ENCODE assay signal across 17 cellular contexts in the genomic region with DNA sequence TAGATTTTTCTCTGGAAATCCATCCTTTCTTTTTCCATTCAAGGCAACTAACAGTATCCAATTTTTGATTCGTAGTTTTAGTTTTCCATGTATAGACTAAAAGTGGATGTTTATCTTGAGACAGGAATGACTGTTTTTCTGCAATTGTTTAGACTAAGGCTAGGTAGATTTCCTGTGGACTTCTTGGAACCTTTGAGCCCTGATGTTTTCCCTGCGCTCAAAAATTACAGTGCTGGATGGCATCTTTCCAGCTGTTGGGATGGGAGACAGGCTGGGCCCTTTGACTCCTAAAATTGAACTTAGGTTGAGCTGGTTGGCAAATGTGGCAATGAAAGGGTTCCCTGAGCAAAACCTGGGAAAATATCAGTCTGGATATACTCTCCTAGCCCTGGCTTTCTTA.
DNase-seq lines count a peak whose midpoint lies in the region; ATAC-seq and TF ChIP-seq lines count a peak whose summit lies in the region.
"Had no signal": no experiment of that assay in that cellular context is flagged by ENCODE, and none has a peak within 500 bp of the region (broad histone marks: within the 10 kb centered on the region; RNA-seq: fewer than 3 reads in every experiment).

No MANE protein-coding gene starts in this region.

- H3K4me1 Mint-ChIP-seq in activated naive CD4-positive, alpha-beta T cell treated with anti-CD3 and anti-CD28 coated beads for 36 hours (ENCODE audit: low read depth), result peaks cover 88% of the 10 kb centered on the region
- H3K4me1 Mint-ChIP-seq in activated CD8-positive, alpha-beta T cell treated with anti-CD3 and anti-CD28 coated beads for 36 hours (ENCODE audit: low read depth), result peaks cover 92% of the 10 kb centered on the region
- peaks cover 55 to 70% of the 10 kb centered on the region in 2 donors for H3K4me1 Mint-ChIP-seq in stimulated activated naive B cell treated with anti-CD40 and anti-IgM and Interleukin-4, amounts not matched to agents 10 μg/mL and 1 μg/mL and 100 μg/mL, for 72 hours

- H3K9me3 Mint-ChIP-seq in activated naive CD4-positive, alpha-beta T cell treated with anti-CD3 and anti-CD28 coated beads for 36 hours, result peaks cover 4% of the 10 kb centered on the region
- H3K9me3 Mint-ChIP-seq in activated naive CD4-positive, alpha-beta T cell treated with anti-CD3 and anti-CD28 coated beads, Interleukin-2, amount 50 U/mL, for 72 hours, result peaks cover 3 to 4% of the 10 kb centered on the region in 2 donors
- peaks cover 10% of the 10 kb centered on the region for H3K9me3 Mint-ChIP-seq in activated CD8-positive, alpha-beta T cell treated with anti-CD3 and anti-CD28 coated beads for 36 hours
- no peaks in the 10 kb centered on the region for H3K9me3 Mint-ChIP-seq in stimulated activated naive B cell treated with anti-CD40 and anti-IgM and Interleukin-4, amounts not matched to agents 10 μg/mL and 1 μg/mL and 100 μg/mL, for 72 hours
- H3K9me3 Mint-ChIP-seq: dendritic cell treated with granulocyte-macrophage colony-stimulating factor and Interleukin-4, amounts not matched to agents 40 ng/mL and 50 ng/mL, for 4 days had no signal

- POLR2A ChIA-PET in activated CD8-positive, alpha-beta T cell treated with anti-CD3 and anti-CD28 coated beads for 36 hours (lab: Charles Lee), result interaction anchor here (0.8 to 9.2 kb wide), 10 partner anchors 13 to 181 kb away, joined by 3 to 141 read pairs (median 6); no protein-coding TSS in a partner anchor

- peak overlapping the region; percentile 36 for H3K27ac ChIP-seq in epithelial cell of prostate
- H3K27ac ChIP-seq: HL-60 had no signal

- no peak for DNase-seq in activated naive CD4-positive, alpha-beta T cell treated with anti-CD3 and anti-CD28 coated beads for 36 hours
- DNase-seq in activated naive CD4-positive, alpha-beta T cell treated with anti-CD3 and anti-CD28 coated beads, Interleukin-2, amount 50 U/mL, for 72 hours (ENCODE audit: low spot score in 2 of 2), result no peak
- no peak for DNase-seq in activated CD8-positive, alpha-beta T cell treated with anti-CD3 and anti-CD28 coated beads for 36 hours
- no peak for DNase-seq in epithelial cell of prostate (ENCODE audit: low read depth, low spot score)
- no peak for DNase-seq in stimulated activated naive B cell treated with anti-CD40 and anti-IgM and Interleukin-4, amounts not matched to agents 10 μg/mL and 1 μg/mL and 100 μg/mL, for 72 hours
- DNase-seq in RPMI8226, result no peak
- DNase-seq in NCI-H510A treated with DMSO at 0.1 percent for 48 hours (lab: John Stamatoyannopoulos, UW), result no peak
- no peak for DNase-seq in NCI-H1930 (lab: John Stamatoyannopoulos, UW)
- DNase-seq: activated CD4-positive, alpha-beta T cell treated with anti-CD3 and anti-CD28 coated beads, Interleukin-2, amount 50 U/mL, for 4 hours; COR-L47; H7; head of caudate nucleus; NCI-H526 treated with DMSO at 0.1 percent for 48 hours had no signal

- ATAC-seq in activated naive CD4-positive, alpha-beta T cell treated with anti-CD3 and anti-CD28 coated beads, Interleukin-2, amount 50 U/mL, for 72 hours, result no peak
- ATAC-seq in activated CD8-positive, alpha-beta T cell treated with anti-CD3 and anti-CD28 coated beads for 36 hours, result no peak
- ATAC-seq in stimulated activated naive B cell treated with anti-CD40 and anti-IgM and Interleukin-4, amounts not matched to agents 10 μg/mL and 1 μg/mL and 100 μg/mL, for 72 hours (replicated peaks), result no peak

- H3K27me3 Mint-ChIP-seq in activated naive CD4-positive, alpha-beta T cell treated with anti-CD3 and anti-CD28 coated beads for 36 hours (ENCODE audit: low read depth), result no peaks in the 10 kb centered on the region
- H3K27me3 Mint-ChIP-seq in activated CD8-positive, alpha-beta T cell treated with anti-CD3 and anti-CD28 coated beads for 36 hours, result peaks cover 2% of the 10 kb centered on the region
- no peaks in the 10 kb centered on the region for H3K27me3 Mint-ChIP-seq in stimulated activated naive B cell treated with anti-CD40 and anti-IgM and Interleukin-4, amounts not matched to agents 10 μg/mL and 1 μg/mL and 100 μg/mL, for 72 hours
- H3K27me3 Mint-ChIP-seq: brain; dendritic cell treated with granulocyte-macrophage colony-stimulating factor and Interleukin-4, amounts not matched to agents 40 ng/mL and 50 ng/mL, for 4 days; type B pancreatic cell had no signal

- peaks cover 11% of the 10 kb centered on the region for H3K36me3 Mint-ChIP-seq in activated naive CD4-positive, alpha-beta T cell treated with anti-CD3 and anti-CD28 coated beads for 36 hours (ENCODE audit: low read depth)
- peaks cover 17 to 39% of the 10 kb centered on the region in 2 donors for H3K36me3 Mint-ChIP-seq in activated naive CD4-positive, alpha-beta T cell treated with anti-CD3 and anti-CD28 coated beads, Interleukin-2, amount 50 U/mL, for 72 hours
- peaks cover 77% of the 10 kb centered on the region for H3K36me3 Mint-ChIP-seq in activated CD8-positive, alpha-beta T cell treated with anti-CD3 and anti-CD28 coated beads for 36 hours (ENCODE audit: low read depth)
- peaks cover 20 to 58% of the 10 kb centered on the region in 2 donors for H3K36me3 Mint-ChIP-seq in stimulated activated naive B cell treated with anti-CD40 and anti-IgM and Interleukin-4, amounts not matched to agents 10 μg/mL and 1 μg/mL and 100 μg/mL, for 72 hours

- intact Hi-C loops in activated naive CD4-positive, alpha-beta T cell treated with anti-CD3 and anti-CD28 coated beads for 36 hours (cut with micrococcal nuclease), result loop anchor here (1.0 to 10.0 kb wide), 3 partner anchors 74 to 373 kb away; a partner anchor contains a TSS
- intact Hi-C loops in activated CD8-positive, alpha-beta T cell treated with anti-CD3 and anti-CD28 coated beads for 36 hours (cut with micrococcal nuclease), result loop anchor here (1.0 kb wide), 1 partner anchor 180 kb away; no protein-coding TSS in a partner anchor

- TF ChIP-seq CTCF in activated CD8-positive, alpha-beta T cell treated with anti-CD3 and anti-CD28 coated beads for 36 hours (IDR thresholded peaks at IDR 0.05), result no peak

- peak overlapping the region; percentile 77 for H3K27ac Mint-ChIP-seq in activated naive CD4-positive, alpha-beta T cell treated with anti-CD3 and anti-CD28 coated beads for 36 hours
- H3K27ac Mint-ChIP-seq in activated naive CD4-positive, alpha-beta T cell treated with anti-CD3 and anti-CD28 coated beads, Interleukin-2, amount 50 U/mL, for 72 hours, result peak overlapping the region in 1 of 2 donors; percentile 99
- H3K27ac Mint-ChIP-seq in activated CD8-positive, alpha-beta T cell treated with anti-CD3 and anti-CD28 coated beads for 36 hours, result peak overlapping the region; percentile 96
- H3K27ac Mint-ChIP-seq in stimulated activated naive B cell treated with anti-CD40 and anti-IgM and Interleukin-4, amounts not matched to agents 10 μg/mL and 1 μg/mL and 100 μg/mL, for 72 hours, result peak overlapping the region; percentile 92
- H3K27ac Mint-ChIP-seq: brain; dendritic cell treated with granulocyte-macrophage colony-stimulating factor and Interleukin-4, amounts not matched to agents 40 ng/mL and 50 ng/mL, for 4 days; type B pancreatic cell had no signal

- no peak overlapping the region for H3K4me3 Mint-ChIP-seq in activated naive CD4-positive, alpha-beta T cell treated with anti-CD3 and anti-CD28 coated beads for 36 hours
- no peak overlapping the region for H3K4me3 Mint-ChIP-seq in activated CD8-positive, alpha-beta T cell treated with anti-CD3 and anti-CD28 coated beads for 36 hours
- no peak overlapping the region for H3K4me3 Mint-ChIP-seq in stimulated activated naive B cell treated with anti-CD40 and anti-IgM and Interleukin-4, amounts not matched to agents 10 μg/mL and 1 μg/mL and 100 μg/mL, for 72 hours
- H3K4me3 Mint-ChIP-seq: brain; dendritic cell treated with granulocyte-macrophage colony-stimulating factor and Interleukin-4, amounts not matched to agents 40 ng/mL and 50 ng/mL, for 4 days; type B pancreatic cell had no signal

- CTCF ChIA-PET in activated naive CD4-positive, alpha-beta T cell treated with anti-CD3 and anti-CD28 coated beads for 36 hours (lab: Charles Lee), result no interaction called here
- CTCF ChIA-PET in activated CD8-positive, alpha-beta T cell treated with anti-CD3 and anti-CD28 coated beads for 36 hours (lab: Charles Lee), result interaction anchor here (1.0 to 8.4 kb wide), 7 partner anchors 11 to 182 kb away, joined by 3 to 88 read pairs (median 4); no protein-coding TSS in a partner anchor
